1 cellular context compared by ENCODE assay signal in genomic region chr19:5095568-5095850, GRCh38.
TF ChIP-seq lines count a peak whose summit lies in the region.

No MANE protein-coding gene starts in this region.

TF ChIP-seq in H1, 55 proteins besides CTCF, POLR2A, EP300 and RAD21 (continued from another document):
- TF ChIP-seq CHD1 (IDR thresholded peaks at IDR 0.05; ENCODE audit: low read depth, low read length) = no peak
- no peak for TF ChIP-seq ATF3 (IDR thresholded peaks at IDR 0.05; ENCODE audit: insufficient read depth, low read depth, low read length)
- no peak for TF ChIP-seq HDAC6 (IDR thresholded peaks at IDR 0.05; ENCODE audit: low read depth, low read length)
- TF ChIP-seq TAF7 (optimal IDR thresholded peaks at IDR 0.05; ENCODE audit: borderline replicate concordance, low read depth, low read length) = no peak
- no peak for TF ChIP-seq EGR1 (IDR thresholded peaks at IDR 0.05; ENCODE audit: borderline replicate concordance, low read depth, low read length)
- TF ChIP-seq SIN3A (conservative IDR thresholded peaks at IDR 0.05 in 1 of 2, IDR thresholded peaks at IDR 0.05 in 1 of 2; ENCODE audit: low read depth in 1 of 2, low read length in 2 of 2) = no peak
- TF ChIP-seq YY1 (IDR thresholded peaks at IDR 0.05; ENCODE audit: low read depth, low read length) = no peak
- TF ChIP-seq CHD2 (IDR thresholded peaks at IDR 0.05; ENCODE audit: low read length) = no peak
- TF ChIP-seq RNF2 (IDR thresholded peaks at IDR 0.05; ENCODE audit: borderline replicate concordance, low read depth, low read length, missing control alignments, poor library complexity, severe bottlenecking) = no peak
